Comparison of ENCODE assay signal across 18 cellular contexts in genomic region chr17:70320642-70321345, GRCh38.
A peak's percentile ranks its signal among the peaks of the same experiment; 100 is the strongest.
DNase-seq lines count a peak whose midpoint lies in the region; ATAC-seq, FAIRE-seq and TF ChIP-seq lines count a peak whose summit lies in the region.
"Had no signal": no experiment of that assay in that cellular context is flagged by ENCODE, and none has a peak within 500 bp of the region (broad histone marks: within the 10 kb centered on the region; RNA-seq: fewer than 3 reads in every experiment).

No MANE protein-coding gene starts in this region.

- H3K27me3 Mint-ChIP-seq in astrocyte (ENCODE audit: low read depth, unreplicated experiment) (no peaks in the 10 kb centered on the region), T-cell (peaks cover 0 to 9% of the 10 kb centered on the region in 2 donors)
- H3K27me3 Mint-ChIP-seq: activated CD4-positive, alpha-beta T cell treated with anti-CD3 and anti-CD28 coated beads, Interleukin-2, amount 10 ng/mL, durations not matched to agents 7 days and 5 days; activated naive CD4-positive, alpha-beta T cell treated with anti-CD3 and anti-CD28 coated beads, Interleukin-2, amount 10 ng/mL, durations not matched to agents 7 days and 5 days had no signal

- no peak overlapping the region for H3K4me2 ChIP-seq in astrocyte (ENCODE audit: low read length)

- POLR2A ChIA-PET in T-cell (lab: Charles Lee): no interaction called here

- no peak overlapping the region for H3K4me3 Mint-ChIP-seq in astrocyte (ENCODE audit: unreplicated experiment)
- no peak overlapping the region for H3K4me3 Mint-ChIP-seq in T-cell
- H3K4me3 Mint-ChIP-seq: activated CD4-positive, alpha-beta T cell treated with anti-CD3 and anti-CD28 coated beads, Interleukin-2, amount 10 ng/mL, durations not matched to agents 7 days and 5 days; activated naive CD4-positive, alpha-beta T cell treated with anti-CD3 and anti-CD28 coated beads, Interleukin-2, amount 10 ng/mL, durations not matched to agents 7 days and 5 days; stimulated activated naive B cell treated with anti-CD40 and anti-IgM and Interleukin-4, amounts not matched to agents 10 μg/mL and 1 μg/mL and 100 μg/mL, for 72 hours had no signal

- no peaks in the 10 kb centered on the region for H3K36me3 ChIP-seq in astrocyte (ENCODE audit: insufficient read depth, low read length)
- H3K36me3 ChIP-seq: brain microvascular endothelial cell had no signal

- H4K20me1 ChIP-seq in astrocyte (ENCODE audit: insufficient read depth, low read length): no peaks in the 10 kb centered on the region

- peak; percentile 6 for DNase-seq in A172 (ENCODE audit: low spot score)
- peak; percentile 14 for DNase-seq in NCI-H1105 (lab: John Stamatoyannopoulos, UW)
- DNase-seq in astrocyte (ENCODE audit: low read depth): peak; percentile 74
- peak; percentile 47 for DNase-seq in left kidney (ENCODE audit: low read depth, low spot score)
- no peak for DNase-seq in T-cell
- no peak for DNase-seq in activated T-cell treated with anti-CD3 and anti-CD28 coated beads for 4 hours
- DNase-seq in GM13976 (ENCODE audit: low spot score): no peak
- DNase-seq: activated CD4-positive, alpha-beta T cell treated with anti-CD3 and anti-CD28 coated beads, Interleukin-2, amount 10 ng/mL, durations not matched to agents 7 days and 5 days; activated naive CD4-positive, alpha-beta T cell treated with anti-CD3 and anti-CD28 coated beads, Interleukin-2, amount 10 ng/mL, durations not matched to agents 7 days and 5 days; brain microvascular endothelial cell; COR-L47; hypothalamus; KG1; stimulated activated CD4-positive, alpha-beta T cell treated with anti-CD3 and anti-CD28 coated beads, Interleukin-12 subunit alpha, Interleukin-12 subunit beta, amount 100 ng/mL, for 4 hours; stimulated activated naive B cell treated with anti-CD40 and anti-IgM and Interleukin-4, amounts not matched to agents 10 μg/mL and 1 μg/mL and 100 μg/mL, for 72 hours had no signal

- no peaks in the 10 kb centered on the region for H3K27me3 ChIP-seq in astrocyte (ENCODE audit: insufficient read depth, low read length)
- H3K27me3 ChIP-seq: brain microvascular endothelial cell had no signal

- peaks cover 3% of the 10 kb centered on the region for H3K4me1 Mint-ChIP-seq in astrocyte (ENCODE audit: low read depth, unreplicated experiment)
- no peaks in the 10 kb centered on the region for H3K4me1 Mint-ChIP-seq in T-cell
- H3K4me1 Mint-ChIP-seq: activated CD4-positive, alpha-beta T cell treated with anti-CD3 and anti-CD28 coated beads, Interleukin-2, amount 10 ng/mL, durations not matched to agents 7 days and 5 days; activated naive CD4-positive, alpha-beta T cell treated with anti-CD3 and anti-CD28 coated beads, Interleukin-2, amount 10 ng/mL, durations not matched to agents 7 days and 5 days; stimulated activated naive B cell treated with anti-CD40 and anti-IgM and Interleukin-4, amounts not matched to agents 10 μg/mL and 1 μg/mL and 100 μg/mL, for 72 hours had no signal

- H3K9me3 ChIP-seq in astrocyte (ENCODE audit: insufficient read depth, low read depth, low read length): no peaks in the 10 kb centered on the region

- H2AFZ ChIP-seq in astrocyte (ENCODE audit: low read depth, low read length): no peak overlapping the region

- H3K79me2 ChIP-seq in astrocyte (ENCODE audit: insufficient read depth, low read length): no peaks in the 10 kb centered on the region

- no peak overlapping the region for H3K27ac Mint-ChIP-seq in astrocyte (ENCODE audit: unreplicated experiment)
- no peak overlapping the region for H3K27ac Mint-ChIP-seq in T-cell
- H3K27ac Mint-ChIP-seq: activated CD4-positive, alpha-beta T cell treated with anti-CD3 and anti-CD28 coated beads, Interleukin-2, amount 10 ng/mL, durations not matched to agents 7 days and 5 days; activated naive CD4-positive, alpha-beta T cell treated with anti-CD3 and anti-CD28 coated beads, Interleukin-2, amount 10 ng/mL, durations not matched to agents 7 days and 5 days; stimulated activated naive B cell treated with anti-CD40 and anti-IgM and Interleukin-4, amounts not matched to agents 10 μg/mL and 1 μg/mL and 100 μg/mL, for 72 hours had no signal

- TF ChIP-seq CTCF in astrocyte (IDR thresholded peaks at IDR 0.05; ENCODE audit: insufficient read depth, low read depth, low read length) (no peak), GM13976 (IDR thresholded peaks at IDR 0.05; ENCODE audit: borderline replicate concordance, control extremely low read depth, extremely low read depth, insufficient read depth, missing control alignments) (no peak)

- CTCF ChIA-PET in T-cell (lab: Charles Lee): no interaction called here

- H3K9ac ChIP-seq in astrocyte (ENCODE audit: low read length): no peak overlapping the region

- in situ Hi-C loops in GM13976 (cut with MboI; ENCODE audit: low sequenced_read_pairs, unreplicated experiment): no loop called here

- no peak overlapping the region for H3K4me3 ChIP-seq in astrocyte (ENCODE audit: insufficient read depth, low read depth, low read length)
- H3K4me3 ChIP-seq: SK-N-MC had no signal

- no peaks in the 10 kb centered on the region for H3K4me1 ChIP-seq in astrocyte (ENCODE audit: insufficient read depth, low read length)

- H3K9me3 Mint-ChIP-seq in astrocyte (ENCODE audit: unreplicated experiment) (no peaks in the 10 kb centered on the region), T-cell (peaks cover 4% of the 10 kb centered on the region in 3 donors)
- H3K9me3 Mint-ChIP-seq: activated CD4-positive, alpha-beta T cell treated with anti-CD3 and anti-CD28 coated beads, Interleukin-2, amount 10 ng/mL, durations not matched to agents 7 days and 5 days had no signal

- no peak for FAIRE-seq in astrocyte (lab: Jason Lieb, UNC)

- no peak for ATAC-seq in GM21576 (IDR thresholded peaks at IDR 0.05; ENCODE audit: unreplicated experiment)
- ATAC-seq in T-cell (replicated peaks in 1 of 4): no peak
- ATAC-seq: esophagus mucosa; stimulated activated naive B cell treated with anti-CD40 and anti-IgM and Interleukin-4, amounts not matched to agents 10 μg/mL and 1 μg/mL and 100 μg/mL, for 72 hours had no signal

- H3K36me3 Mint-ChIP-seq in astrocyte (ENCODE audit: low read depth, unreplicated experiment) (peaks cover 1% of the 10 kb centered on the region), T-cell (no peaks in the 10 kb centered on the region)
- H3K36me3 Mint-ChIP-seq: activated naive CD4-positive, alpha-beta T cell treated with anti-CD3 and anti-CD28 coated beads, Interleukin-2, amount 10 ng/mL, durations not matched to agents 7 days and 5 days; stimulated activated naive B cell treated with anti-CD40 and anti-IgM and Interleukin-4, amounts not matched to agents 10 μg/mL and 1 μg/mL and 100 μg/mL, for 72 hours had no signal

- no peak overlapping the region for H3K27ac ChIP-seq in astrocyte (ENCODE audit: low read depth, low read length)
- H3K27ac ChIP-seq: brain microvascular endothelial cell, SK-N-MC had no signal

Comparison
In these comparisons a context has a peak if more than half of its experiments do, and no peak if none do; other contexts are left out.
1. DNase-seq: peak in A172 (single experiment), NCI-H1105 (single experiment), astrocyte (single experiment) and left kidney (single experiment); none in T-cell (0 of 34), activated T-cell treated with anti-CD3 and anti-CD28 coated beads for 4 hours (single experiment) and GM13976 (single experiment).